9 cellular contexts compared by ENCODE assay signal in genomic region chr1:67853704-67854103, GRCh38. TPM values are rescaled to one million over a fixed set of nuclear protein-coding genes. Genes with fewer than 3 reads are reported as not detected.
DNase-seq lines count a peak whose midpoint lies in the region; ATAC-seq, FAIRE-seq and TF ChIP-seq lines count a peak whose summit lies in the region.
"Had no signal": no experiment of that assay in that cellular context is flagged by ENCODE, and none has a peak within 500 bp of the region (broad histone marks: within the 10 kb centered on the region; RNA-seq: fewer than 3 reads in every experiment).

No MANE protein-coding gene starts in this region.

- no peak overlapping the region for H3K9ac ChIP-seq in astrocyte (ENCODE audit: low read length)

- TF ChIP-seq EP300 in stomach (IDR thresholded peaks at IDR 0.05) = no peak

- no peaks in the 10 kb centered on the region for H3K9me3 Mint-ChIP-seq in astrocyte (ENCODE audit: unreplicated experiment)
- H3K9me3 Mint-ChIP-seq: memory B cell had no signal

- in situ Hi-C loops in HAP-1 (cut with MboI; ENCODE audit: low sequenced_read_pairs) = loop anchor here (10.0 kb wide), 1 partner anchor 501 kb away; no protein-coding TSS in a partner anchor

- TF ChIP-seq POLR2A in stomach (IDR thresholded peaks at IDR 0.05) = no peak

- WGBS in stomach, 5 donors = 11 to 75% (median 58%) methylated on average over 2 of the region's 2 CpGs

- H3K4me3 ChIP-seq in HAP-1 (no peak overlapping the region), astrocyte (ENCODE audit: insufficient read depth, low read depth, low read length) (no peak overlapping the region), stomach (no peak overlapping the region)

- H3K27me3 ChIP-seq in HAP-1 (ENCODE audit: low read depth) (no peaks in the 10 kb centered on the region), astrocyte (ENCODE audit: insufficient read depth, low read length) (no peaks in the 10 kb centered on the region), stomach (no peaks in the 10 kb centered on the region)

- intact Hi-C loops in stomach (cut with DNase I; ENCODE audit: low total_unique reads) = loop anchor here (10.0 kb wide), 1 partner anchor 491 kb away; no protein-coding TSS in a partner anchor

- H3K4me2 ChIP-seq in astrocyte (ENCODE audit: low read length) = no peak overlapping the region

- H3K9me3 ChIP-seq in HAP-1 (no peaks in the 10 kb centered on the region), astrocyte (ENCODE audit: insufficient read depth, low read depth, low read length) (no peaks in the 10 kb centered on the region), stomach (no peaks in the 10 kb centered on the region)

- H3K27ac ChIP-seq in astrocyte (ENCODE audit: low read depth, low read length) (no peak overlapping the region), stomach (no peak overlapping the region)

- ATAC-seq in HG03139 (IDR thresholded peaks at IDR 0.05; ENCODE audit: unreplicated experiment) = no peak
- no peak for ATAC-seq in GM21786 (IDR thresholded peaks at IDR 0.05; ENCODE audit: unreplicated experiment)

- TF ChIP-seq CTCF in astrocyte (IDR thresholded peaks at IDR 0.05; ENCODE audit: insufficient read depth, low read depth, low read length) (peak; percentile 92), stomach (IDR thresholded peaks at IDR 0.05) (peak in 5 of 7 experiments; percentile 41 to 58 (median 51))

- H3K27me3 Mint-ChIP-seq in astrocyte (ENCODE audit: low read depth, unreplicated experiment) = peaks cover 3% of the 10 kb centered on the region

- no peaks in the 10 kb centered on the region for H3K36me3 Mint-ChIP-seq in astrocyte (ENCODE audit: low read depth, unreplicated experiment)
- H3K36me3 Mint-ChIP-seq: memory B cell had no signal

- H3K4me1 ChIP-seq in HAP-1 = no peaks in the 10 kb centered on the region
- H3K4me1 ChIP-seq in astrocyte (ENCODE audit: insufficient read depth, low read length) = peaks cover 38% of the 10 kb centered on the region
- H3K4me1 ChIP-seq in stomach = peaks cover 0 to 16% (median 8%) of the 10 kb centered on the region in 4 donors

- peak; percentile 14 for DNase-seq in CD1c-positive myeloid dendritic cell (ENCODE audit: extremely low spot score)
- peak; percentile 57 to 77 for DNase-seq in HAP-1 (ENCODE audit: low spot score in 2 of 2)
- DNase-seq in NCI-H2196 treated with DMSO at 0.1 percent for 48 hours (lab: John Stamatoyannopoulos, UW; ENCODE audit: unreplicated experiment) = peak; percentile 19
- peak; percentile 82 for DNase-seq in astrocyte (ENCODE audit: low read depth)
- peak; percentile 96 for DNase-seq in iPS DF 4.7 (ENCODE audit: extremely low read depth, low spot score)
- DNase-seq in stomach = peak; percentile 51

- H2AFZ ChIP-seq in astrocyte (ENCODE audit: low read depth, low read length) = no peak overlapping the region

- no peaks in the 10 kb centered on the region for H3K79me2 ChIP-seq in astrocyte (ENCODE audit: insufficient read depth, low read length)

- H3K4me3 Mint-ChIP-seq in astrocyte (ENCODE audit: unreplicated experiment) = no peak overlapping the region
- H3K4me3 Mint-ChIP-seq: memory B cell had no signal

- no peaks in the 10 kb centered on the region for H4K20me1 ChIP-seq in astrocyte (ENCODE audit: insufficient read depth, low read length)

- no peak overlapping the region for H3K27ac Mint-ChIP-seq in astrocyte (ENCODE audit: unreplicated experiment)
- H3K27ac Mint-ChIP-seq: memory B cell had no signal

- H3K4me1 Mint-ChIP-seq in astrocyte (ENCODE audit: low read depth, unreplicated experiment) = peaks cover 22% of the 10 kb centered on the region
- H3K4me1 Mint-ChIP-seq: memory B cell had no signal

- no peaks in the 10 kb centered on the region for H3K36me3 ChIP-seq in HAP-1 (replicated peaks)
- H3K36me3 ChIP-seq in astrocyte (ENCODE audit: insufficient read depth, low read length) = no peaks in the 10 kb centered on the region
- no peaks in the 10 kb centered on the region for H3K36me3 ChIP-seq in stomach

- peak; percentile 47 for FAIRE-seq in astrocyte (lab: Jason Lieb, UNC)

RNA-seq across cellular contexts. Expression of gene GNG12, which starts 20.4 kb away (rescaled TPM):
- total RNA-seq in astrocyte = 96.8 and 101 TPM in 2 replicates
- total RNA-seq in stomach = 100 to 1,000 TPM in 2 of 5 donors, 10 to 100 TPM in 3; 46.3 to 189 (median 71.9) TPM
- 10 to 100 TPM; 21.7 to 56.8 (median 41.5) TPM for polyA plus RNA-seq in stomach

Comparison
In these comparisons a context has a peak if more than half of its experiments do, and no peak if none do; other contexts are left out.
1. DNase-seq: peak in every context shown above with its lines; median percentile 96 in iPS DF 4.7; 82 in astrocyte; 67 in HAP-1; 51 in stomach; 19 in NCI-H2196 treated with DMSO at 0.1 percent for 48 hours; 14 in CD1c-positive myeloid dendritic cell.